In genomic region chr17:75207050-75207407, GRCh38 we compare ENCODE assay signal across 8 cellular contexts. TPM values are rescaled to one million over a fixed set of nuclear protein-coding genes. Genes with fewer than 3 reads are reported as not detected.
DNase-seq lines count a peak whose midpoint lies in the region; ATAC-seq and TF ChIP-seq lines count a peak whose summit lies in the region.
"Not testable (repeated sequence)": the region's sequence is repeated elsewhere in the genome, so short reads cannot be mapped to it uniquely, and the experiment has no call there.

No MANE protein-coding gene starts in this region.

- not testable (repeated sequence) for H3K4me1 ChIP-seq in A673 (ENCODE audit: insufficient read depth, low read length, poor library complexity, severe bottlenecking)
- H3K4me1 ChIP-seq in psoas muscle: peaks cover 14% of the 10 kb centered on the region

- not testable (repeated sequence) for H3K27me3 ChIP-seq in A673 (replicated peaks; ENCODE audit: insufficient read depth, low read depth, low read length, poor library complexity); MG63; psoas muscle (ENCODE audit: insufficient read depth in 3 of 3, low read length in 2 of 3)

- intact Hi-C loops in A673 (cut with micrococcal nuclease; ENCODE audit: unreplicated experiment) (loop anchor here (10.0 kb wide), 1 partner anchor 172 kb away; no protein-coding TSS in a partner anchor), psoas muscle (cut with DNase I) (loop anchor here in 1 of 2 donors (5.0 kb wide), 1 partner anchor 65 kb away; the partner anchor contains the start of gene MIF4GD)

- H3K36me3 ChIP-seq in A673 (ENCODE audit: insufficient read depth, low read length, poor library complexity, severe bottlenecking) (peaks cover 34% of the 10 kb centered on the region), MG63 (peaks cover 37% of the 10 kb centered on the region), psoas muscle (ENCODE audit: insufficient read depth in 1 of 2, low read depth in 1 of 2) (peaks cover 4 to 38% of the 10 kb centered on the region in 2 donors)

- 77 to 83% (median 80%) methylated on average over 8 of the region's 8 CpGs for WGBS in psoas muscle, 3 donors

- H3K9me3 Mint-ChIP-seq in T-helper 2 cell treated with Interferon-gamma antibody and Interleukin-4, amounts not matched to agents 5 μg/mL and 100 μg/mL, for 36 hours; activated naive CD4-positive, alpha-beta T cell treated with anti-CD3 and anti-CD28 coated beads, Interleukin-2, amount 50 U/mL, for 24 hours; effector memory CD8-positive, alpha-beta T cell; memory B cell: not testable (repeated sequence)

- not testable (repeated sequence) for H3K9me3 ChIP-seq in A673 (ENCODE audit: low read depth, low read length, poor library complexity, severe bottlenecking); MG63; psoas muscle

- not testable (repeated sequence) for BruUV-seq in A673 (replicated peaks; lab: Mats Ljungman, UMichigan)

- not testable (repeated sequence) for TF ChIP-seq CTCF in A673 (conservative IDR thresholded peaks at IDR 0.05; ENCODE audit: low read depth, low read length); GM12864 (IDR thresholded peaks at IDR 0.05; ENCODE audit: low read depth, low read length, missing control alignments); psoas muscle (IDR thresholded peaks at IDR 0.05)

- H3K27ac Mint-ChIP-seq in T-helper 2 cell treated with Interferon-gamma antibody and Interleukin-4, amounts not matched to agents 5 μg/mL and 100 μg/mL, for 36 hours; memory B cell: not testable (repeated sequence)
- peak overlapping the region; percentile 55 for H3K27ac Mint-ChIP-seq in activated naive CD4-positive, alpha-beta T cell treated with anti-CD3 and anti-CD28 coated beads, Interleukin-2, amount 50 U/mL, for 24 hours
- H3K27ac Mint-ChIP-seq in effector memory CD8-positive, alpha-beta T cell: peak overlapping the region in 1 of 2 donors; percentile 99

- POLR2A ChIA-PET in A673 (lab: Charles Lee; ENCODE audit: low non-redundant PET): not testable (repeated sequence)

- H3K4me3 ChIP-seq in A673 (ENCODE audit: low read depth, low read length, poor library complexity, severe bottlenecking) (peak overlapping the region; percentile 76), GM12864 (ENCODE audit: low read depth, low read length) (peak overlapping the region; percentile 59; the same call in 1 of the 2 replicates), MG63 (peak overlapping the region; percentile 90), psoas muscle (peak overlapping the region; percentile 98)

- not testable (repeated sequence) for H3K4me1 Mint-ChIP-seq in T-helper 2 cell treated with Interferon-gamma antibody and Interleukin-4, amounts not matched to agents 5 μg/mL and 100 μg/mL, for 36 hours (ENCODE audit: low read depth); memory B cell
- peaks cover 23% of the 10 kb centered on the region for H3K4me1 Mint-ChIP-seq in activated naive CD4-positive, alpha-beta T cell treated with anti-CD3 and anti-CD28 coated beads, Interleukin-2, amount 50 U/mL, for 24 hours
- H3K4me1 Mint-ChIP-seq in effector memory CD8-positive, alpha-beta T cell (ENCODE audit: low read depth in 2 of 2): peaks cover 12 to 17% of the 10 kb centered on the region in 2 donors

- H3K36me3 Mint-ChIP-seq in T-helper 2 cell treated with Interferon-gamma antibody and Interleukin-4, amounts not matched to agents 5 μg/mL and 100 μg/mL, for 36 hours (ENCODE audit: low read depth): peaks cover 21% of the 10 kb centered on the region
- not testable (repeated sequence) for H3K36me3 Mint-ChIP-seq in activated naive CD4-positive, alpha-beta T cell treated with anti-CD3 and anti-CD28 coated beads, Interleukin-2, amount 50 U/mL, for 24 hours; memory B cell
- peaks cover 60% of the 10 kb centered on the region for H3K36me3 Mint-ChIP-seq in effector memory CD8-positive, alpha-beta T cell (ENCODE audit: insufficient read depth)

- CTCF ChIA-PET in A673 (lab: Charles Lee): interaction anchor here (0.6 kb wide), 1 partner anchor 237 kb away, joined by 3 read pairs; no protein-coding TSS in a partner anchor

- peak overlapping the region; percentile 97 for H3K4me3 Mint-ChIP-seq in T-helper 2 cell treated with Interferon-gamma antibody and Interleukin-4, amounts not matched to agents 5 μg/mL and 100 μg/mL, for 36 hours
- peak overlapping the region; percentile 97 for H3K4me3 Mint-ChIP-seq in activated naive CD4-positive, alpha-beta T cell treated with anti-CD3 and anti-CD28 coated beads, Interleukin-2, amount 50 U/mL, for 24 hours
- H3K4me3 Mint-ChIP-seq in effector memory CD8-positive, alpha-beta T cell: peak overlapping the region; percentile 94 to 95
- peak overlapping the region; percentile 96 for H3K4me3 Mint-ChIP-seq in memory B cell

- DNase-seq in A673 (ENCODE audit: low spot score); GM12864 (ENCODE audit: low read depth); MG63; T-helper 2 cell treated with Interferon-gamma antibody and Interleukin-4, amounts not matched to agents 5 μg/mL and 100 μg/mL, for 36 hours (ENCODE audit: low spot score); effector memory CD8-positive, alpha-beta T cell; memory B cell (ENCODE audit: low spot score in 2 of 2); psoas muscle: not testable (repeated sequence)

- not testable (repeated sequence) for H3K27ac ChIP-seq in A673 (ENCODE audit: low read depth, low read length, poor library complexity, severe bottlenecking); psoas muscle

- ATAC-seq in effector memory CD8-positive, alpha-beta T cell (replicated peaks); memory B cell (ENCODE audit: low read depth); psoas muscle: not testable (repeated sequence)

- H3K27me3 Mint-ChIP-seq in T-helper 2 cell treated with Interferon-gamma antibody and Interleukin-4, amounts not matched to agents 5 μg/mL and 100 μg/mL, for 36 hours (ENCODE audit: low read depth); activated naive CD4-positive, alpha-beta T cell treated with anti-CD3 and anti-CD28 coated beads, Interleukin-2, amount 50 U/mL, for 24 hours; effector memory CD8-positive, alpha-beta T cell; memory B cell: not testable (repeated sequence)

RNA-seq across cellular contexts. Expression of gene NUP85, which starts 1.6 kb away (rescaled TPM):
- total RNA-seq in A673 (2021): 140 and 156 TPM in 2 replicates
- total RNA-seq in MG63 (2014; rRNA removed; shearing (Covaris generic); ENCODE audit: low replicate concordance): 75.0 and 100 TPM in 2 replicates
- total RNA-seq in psoas muscle: 10 to 100 TPM; 19.3 to 32.9 (median 22.0) TPM
- polyA plus RNA-seq in psoas muscle: 10 to 100 TPM; 15.1 to 24.7 (median 17.1) TPM

RNA-seq across cellular contexts. Expression of gene SUMO2, which starts 24.3 kb away (rescaled TPM):
- 681 and 703 TPM in 2 replicates for total RNA-seq in A673 (2021)
- 145 and 181 TPM in 2 replicates for total RNA-seq in MG63 (2014; rRNA removed; shearing (Covaris generic); ENCODE audit: low replicate concordance)
- 100 to 1,000 TPM; 161 to 203 (median 185) TPM for total RNA-seq in psoas muscle
- polyA plus RNA-seq in psoas muscle: 10 to 100 TPM; 50.1 to 60.4 (median 56.2) TPM

RNA-seq across cellular contexts. Expression of gene JPT1, which starts 52.7 kb away (rescaled TPM):
- total RNA-seq in A673 (2021) (493 and 526 TPM in 2 replicates), psoas muscle (100 to 1,000 TPM in 2 of 4 donors, 10 to 100 TPM in 2; 50.1 to 232 (median 85.0) TPM)
- 117 and 285 TPM in 2 replicates for total RNA-seq in MG63 (2014; rRNA removed; shearing (Covaris generic); ENCODE audit: low replicate concordance)
- polyA plus RNA-seq in psoas muscle: 100 to 1,000 TPM in 1 of 3 donors, 10 to 100 TPM in 2; 79.2 to 164 (median 92.6) TPM

RNA-seq across cellular contexts. Expression of gene GGA3, which starts 54.4 kb away (rescaled TPM):
- 52.7 and 55.8 TPM in 2 replicates for total RNA-seq in A673 (2021)
- 5.8 and 9.2 TPM in 2 replicates for total RNA-seq in MG63 (2014; rRNA removed; shearing (Covaris generic); ENCODE audit: low replicate concordance)
- 10 to 100 TPM; 21.3 to 40.6 (median 30.2) TPM for total RNA-seq in psoas muscle
- polyA plus RNA-seq in psoas muscle: 10 to 100 TPM; 13.8 to 37.4 (median 27.3) TPM

RNA-seq across cellular contexts. Expression of gene MRPS7, which starts 54.6 kb away (rescaled TPM):
- 103 and 105 TPM in 2 replicates for total RNA-seq in A673 (2021)
- 78.0 and 101 TPM in 2 replicates for total RNA-seq in MG63 (2014; rRNA removed; shearing (Covaris generic); ENCODE audit: low replicate concordance)
- 100 to 1,000 TPM; 105 to 161 (median 131) TPM for total RNA-seq in psoas muscle
- polyA plus RNA-seq in psoas muscle: 100 to 1,000 TPM in 2 of 3 donors, 10 to 100 TPM in 1; 98.2 to 165 (median 122) TPM
